18 cellular contexts compared by ENCODE assay signal in the genomic region with DNA sequence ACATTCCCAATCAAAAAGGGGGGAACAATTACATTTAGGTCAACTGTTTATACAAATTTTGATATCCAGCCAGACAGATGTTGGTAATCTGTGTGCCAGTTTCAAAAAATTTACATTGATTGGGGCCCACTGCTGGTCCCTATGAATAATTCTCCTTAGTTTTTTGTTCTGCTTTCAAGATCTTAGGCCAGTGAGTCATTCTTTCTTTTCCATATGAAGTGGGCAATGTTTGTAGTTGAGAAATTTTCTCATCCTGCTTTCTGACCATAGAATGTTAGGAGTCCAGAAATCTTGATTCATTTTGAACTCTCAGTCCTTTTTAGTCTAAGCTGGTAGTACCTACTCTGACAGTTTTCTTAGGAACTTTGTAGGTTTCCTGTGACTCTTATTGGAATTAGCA.
"Had no signal": no experiment of that assay in that cellular context is flagged by ENCODE, and none has a peak within 500 bp of the region (broad histone marks: within the 10 kb centered on the region; RNA-seq: fewer than 3 reads in every experiment).

No MANE protein-coding gene starts in this region.

- H3K27me3 ChIP-seq: ascending aorta, cardiac muscle cell, gastrocnemius medialis, heart left ventricle had no signal

- H3K4me3 ChIP-seq: ascending aorta, cardiac muscle cell, gastrocnemius medialis, heart left ventricle, left ventricle myocardium inferior, skin epidermis had no signal

- DNase-seq: activated CD4-positive, alpha-beta T cell treated with anti-CD3 and anti-CD28 coated beads, Interleukin-2, amount 10 ng/mL, durations not matched to agents 24 days and 14 days; activated CD8-positive, alpha-beta T cell treated with anti-CD3 and anti-CD28 coated beads, Interleukin-2, amount 10 ng/mL, durations not matched to agents 7 days and 5 days; activated naive CD4-positive, alpha-beta T cell treated with anti-CD3 and anti-CD28 coated beads for 36 hours; activated naive CD8-positive, alpha-beta T cell treated with anti-CD3 and anti-CD28 coated beads, Interleukin-2, amount 50 U/mL, for 24 hours; activated T-cell treated with anti-CD3 and anti-CD28 coated beads, Interleukin-2, amount 50 U/mL, for 24 hours; effector memory CD8-positive, alpha-beta T cell; gastrocnemius medialis; heart left ventricle; kidney glomerular epithelial cell; left ventricle myocardium inferior; right cardiac atrium; stimulated activated CD4-positive, alpha-beta T cell treated with anti-CD3 and anti-CD28 coated beads, Interleukin-15, amount 100 ng/mL, for 24 hours; stimulated activated CD4-positive, alpha-beta T cell treated with anti-CD3 and anti-CD28 coated beads, Interleukin-2, amount 100 ng/mL, for 48 hours; stimulated activated naive CD8-positive, alpha-beta T cell treated with anti-CD3 and anti-CD28 coated beads, Interleukin-15, amount 100 ng/mL, for 72 hours; trophoblast cell had no signal

- H3K4me1 ChIP-seq: ascending aorta, gastrocnemius medialis, left ventricle myocardium inferior had no signal

- H3K36me3 ChIP-seq: ascending aorta, cardiac muscle cell, gastrocnemius medialis, heart left ventricle, left ventricle myocardium inferior had no signal

- H3K27ac ChIP-seq: ascending aorta, cardiac muscle cell, gastrocnemius medialis, heart left ventricle, left ventricle myocardium inferior had no signal

- H3K9me3 ChIP-seq: ascending aorta, gastrocnemius medialis had no signal
